Comparison of ENCODE assay signal across 15 cellular contexts in the genomic region with DNA sequence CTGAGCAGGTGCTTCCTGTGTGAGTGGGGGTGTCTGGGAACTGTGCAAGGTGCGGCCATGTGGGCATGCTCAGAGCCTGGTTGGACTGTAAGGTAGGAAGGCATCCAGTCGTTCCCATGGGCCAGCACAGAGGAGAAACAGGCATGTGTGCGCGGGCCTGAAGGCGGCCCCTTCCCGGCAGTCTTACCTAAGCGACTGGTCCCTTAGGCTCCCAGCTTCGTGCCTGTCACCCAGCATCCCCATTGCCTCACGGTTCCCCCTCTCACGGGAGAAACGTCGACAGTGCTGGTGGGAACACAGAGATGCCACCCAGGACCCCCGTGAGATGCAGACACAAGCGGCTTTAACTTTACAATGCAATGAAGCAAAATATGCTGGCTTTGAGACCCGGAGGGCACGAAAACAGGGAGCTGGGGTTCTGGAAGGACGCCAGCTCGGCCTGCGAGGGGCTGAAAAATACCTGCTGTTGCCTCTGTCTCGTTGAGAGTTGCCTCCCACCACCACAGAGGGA.
DNase-seq lines count a peak whose midpoint lies in the region; ATAC-seq lines count a peak whose summit lies in the region.
"Had no signal": no experiment of that assay in that cellular context is flagged by ENCODE, and none has a peak within 500 bp of the region (broad histone marks: within the 10 kb centered on the region; RNA-seq: fewer than 3 reads in every experiment).

No MANE protein-coding gene starts in this region.

- peak overlapping the region; percentile 64 for H2BK120ac ChIP-seq in neuronal stem cell (ENCODE audit: low read depth, low read length)

- peak overlapping the region; percentile 27 for H2BK5ac ChIP-seq in neuronal stem cell (ENCODE audit: low read length)

- peak overlapping the region; percentile 61 for H3K23ac ChIP-seq in neuronal stem cell (ENCODE audit: low read depth, low read length, poor library complexity)

- H2BK12ac ChIP-seq in neuronal stem cell (ENCODE audit: low read length), result peak overlapping the region; percentile 80

- H2AFZ ChIP-seq in neuronal stem cell (ENCODE audit: low read length), result peak overlapping the region; percentile 57
- H2AFZ ChIP-seq: GM23248 had no signal

- no peaks in the 10 kb centered on the region for H3K27me3 ChIP-seq in neuronal stem cell (ENCODE audit: control insufficient read depth in 3 of 3, insufficient read depth in 3 of 3, low read depth in 1 of 3, low read length in 3 of 3)

- no peak overlapping the region for H3K27ac ChIP-seq in neuronal stem cell (replicated peaks; ENCODE audit: low read length)
- H3K27ac ChIP-seq: A549, GM23248 had no signal

- no peak overlapping the region for H3K9ac ChIP-seq in neuronal stem cell (ENCODE audit: low read depth, low read length, poor library complexity)
- H3K9ac ChIP-seq: GM23248 had no signal

- peak; percentile 37 for DNase-seq in activated CD8-positive, alpha-beta memory T cell treated with anti-CD3 and anti-CD28 coated beads, Interleukin-2, amount 50 U/mL, for 48 hours
- no peak for DNase-seq in activated CD8-positive, alpha-beta memory T cell treated with anti-CD3 and anti-CD28 coated beads for 24 hours
- peak; percentile 41 for DNase-seq in left lobe of liver (ENCODE audit: low spot score)
- no peak for DNase-seq in neuronal stem cell (ENCODE audit: low spot score)
- no peak for DNase-seq in NCI-H2171 (lab: John Stamatoyannopoulos, UW)
- DNase-seq in 8988T, result no peak
- no peak for DNase-seq in NCI-H2171 treated with DMSO at 0.1 percent for 48 hours (lab: John Stamatoyannopoulos, UW)
- no peak for DNase-seq in NCI-H1436 (lab: John Stamatoyannopoulos, UW)
- DNase-seq: COR-L47, GM23248, MV-4-11, NCI-H1417 treated with DMSO at 0.1 percent for 48 hours, NCI-H2107, PC-3 had no signal

- no peak for ATAC-seq in left lobe of liver
- ATAC-seq: A549, PC-3 had no signal

- H3K4me2 ChIP-seq in neuronal stem cell (ENCODE audit: insufficient read depth, low read length, poor library complexity, severe bottlenecking), result no peak overlapping the region
- H3K4me2 ChIP-seq: A549 had no signal

- no peak overlapping the region for H2BK15ac ChIP-seq in neuronal stem cell (ENCODE audit: low read length)

- H4K91ac ChIP-seq in neuronal stem cell (ENCODE audit: low read depth, low read length, poor library complexity), result no peak overlapping the region

- H3K36me3 ChIP-seq in neuronal stem cell (replicated peaks in 1 of 2; ENCODE audit: control insufficient read depth in 2 of 2, insufficient read depth in 2 of 2, low read length in 2 of 2), result no peaks in the 10 kb centered on the region

- no peaks in the 10 kb centered on the region for H3K79me1 ChIP-seq in neuronal stem cell (ENCODE audit: low read depth, low read length)

- peak overlapping the region; percentile 96 for H2AK5ac ChIP-seq in neuronal stem cell (ENCODE audit: low read depth, low read length)

- peak overlapping the region in 1 of 2 donors; percentile 41 for H3K4me3 ChIP-seq in neuronal stem cell (ENCODE audit: low read length in 2 of 2)
- H3K4me3 ChIP-seq: A549, GM23248 had no signal

- no CpG with 5 or more reads among the region's 20 CpGs for WGBS in neuronal stem cell (ENCODE audit: extremely low coverage in 2 of 2, insufficient read length in 2 of 2, insufficient replicate concordance in 1 of 2), 2 donors

- no peak overlapping the region for H3K4ac ChIP-seq in neuronal stem cell (ENCODE audit: low read length)

- peaks cover 19 to 51% of the 10 kb centered on the region in 2 donors for H3K4me1 ChIP-seq in neuronal stem cell (ENCODE audit: control insufficient read depth in 2 of 2, insufficient read depth in 1 of 2, low read depth in 1 of 2, low read length in 2 of 2)
- H3K4me1 ChIP-seq: A549 had no signal

- peak overlapping the region; percentile 29 for H3K18ac ChIP-seq in neuronal stem cell (ENCODE audit: low read length)

- peak overlapping the region; percentile 75 for H3K14ac ChIP-seq in neuronal stem cell (ENCODE audit: low read length)

- H3K9me3 ChIP-seq in neuronal stem cell (replicated peaks in 1 of 2; ENCODE audit: control insufficient read depth in 2 of 2, insufficient read depth in 1 of 2, low read depth in 1 of 2, low read length in 2 of 2), result peaks cover 0 to 8% of the 10 kb centered on the region in 2 donors
- H3K9me3 ChIP-seq: A549 had no signal

- no peak overlapping the region for H4K8ac ChIP-seq in neuronal stem cell (ENCODE audit: low read depth, low read length)

Comparison
In these comparisons a context has a peak if more than half of its experiments do, and no peak if none do; other contexts are left out.
1. DNase-seq: peak in activated CD8-positive, alpha-beta memory T cell treated with anti-CD3 and anti-CD28 coated beads, Interleukin-2, amount 50 U/mL, for 48 hours (single experiment) and left lobe of liver (single experiment); none in activated CD8-positive, alpha-beta memory T cell treated with anti-CD3 and anti-CD28 coated beads for 24 hours (single experiment), neuronal stem cell (single experiment), NCI-H2171 (single experiment), 8988T (single experiment), NCI-H2171 treated with DMSO at 0.1 percent for 48 hours (single experiment) and NCI-H1436 (single experiment).